In genomic region chr12:30785630-30786029, GRCh38 we compare ENCODE assay signal across 20 cellular contexts.
"Had no signal": no experiment of that assay in that cellular context is flagged by ENCODE, and none has a peak within 500 bp of the region (broad histone marks: within the 10 kb centered on the region; RNA-seq: fewer than 3 reads in every experiment).

No MANE protein-coding gene starts in this region.

- H3K9me3 ChIP-seq: mucosa of descending colon, ovary, right atrium auricular region, right lobe of liver, suprapubic skin, thoracic aorta, tibial artery, upper lobe of right lung had no signal

- ATAC-seq: mucosa of descending colon; naive thymus-derived CD4-positive, alpha-beta T cell; natural killer cell treated with Interleukin-12 subunit alpha and Interleukin-12 subunit beta and Interleukin-15 and Interleukin-18, amount 100 ng/mL, for 72 hours; right lobe of liver; stimulated activated effector memory CD8-positive, alpha-beta T cell treated with anti-CD3 and anti-CD28 coated beads, Interleukin-12 subunit alpha, Interleukin-12 subunit beta, amount 100 ng/mL, for 72 hours; upper lobe of right lung had no signal

- H3K36me3 ChIP-seq: left ventricle myocardium inferior, ovary, right atrium auricular region, right lobe of liver, suprapubic skin, thoracic aorta, tibial artery, upper lobe of right lung had no signal

- FAIRE-seq: urothelium cell line had no signal

- H3K27ac ChIP-seq: left ventricle myocardium inferior, ovary, right atrium auricular region, right lobe of liver, suprapubic skin, thoracic aorta, tibial artery, upper lobe of right lung had no signal

- DNase-seq: hippocampal formation; islet precursor cell; left ventricle myocardium inferior; midbrain; mucosa of descending colon; naive thymus-derived CD4-positive, alpha-beta T cell; ovary; right lobe of liver; stimulated activated CD4-positive, alpha-beta T cell treated with anti-CD3 and anti-CD28 coated beads, Interleukin-4, amount 100 ng/mL, for 24 hours; stimulated activated naive CD4-positive, alpha-beta T cell; tibial artery; trophoblast cell; upper lobe of right lung had no signal

- H3K27me3 ChIP-seq: ovary, right atrium auricular region, suprapubic skin, tibial artery, upper lobe of right lung had no signal

- H3K4me2 ChIP-seq: smooth muscle cell had no signal

- H3K4me3 ChIP-seq: left ventricle myocardium inferior, mucosa of descending colon, ovary, right atrium auricular region, right lobe of liver, smooth muscle cell, suprapubic skin, thoracic aorta, tibial artery, upper lobe of right lung had no signal

- H3K4me1 ChIP-seq: left ventricle myocardium inferior, right atrium auricular region, right lobe of liver, suprapubic skin, tibial artery, upper lobe of right lung had no signal
